20 cellular contexts compared by ENCODE assay signal in the genomic region with DNA sequence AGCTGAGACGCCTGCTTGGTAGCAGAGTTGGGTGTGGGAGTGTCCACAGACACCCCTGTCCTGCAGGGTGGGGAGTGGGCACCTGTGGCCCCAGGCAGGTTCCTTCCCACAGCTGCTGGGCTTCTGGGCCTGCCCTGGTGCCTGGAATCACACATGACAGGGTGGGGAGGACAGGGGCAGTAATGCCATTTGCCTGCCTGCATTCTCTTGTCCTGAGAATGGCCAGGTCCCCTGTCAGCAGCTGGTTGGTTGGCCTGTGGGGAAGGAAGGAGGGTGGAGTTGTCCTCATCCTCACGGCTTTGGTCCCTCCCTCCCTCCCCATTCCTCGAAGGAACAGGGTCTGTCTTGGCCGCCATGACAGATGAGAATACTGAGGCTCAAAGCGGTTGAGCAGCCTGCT.
"Had no signal": no experiment of that assay in that cellular context is flagged by ENCODE, and none has a peak within 500 bp of the region (broad histone marks: within the 10 kb centered on the region; RNA-seq: fewer than 3 reads in every experiment).

No MANE protein-coding gene starts in this region.

- H2AFZ ChIP-seq: hepatocyte had no signal

- DNase-seq: activated CD4-positive, alpha-beta T cell treated with anti-CD3 and anti-CD28 coated beads for 36 hours; activated CD4-positive, alpha-beta T cell treated with anti-CD3 and anti-CD28 coated beads, Interleukin-2, amount 50 U/mL, for 4 hours; activated CD4-positive, CD25-positive, alpha-beta regulatory T cell; activated CD8-positive, alpha-beta memory T cell treated with anti-CD3 and anti-CD28 coated beads, Interleukin-2, amount 50 U/mL, for 48 hours; activated naive CD8-positive, alpha-beta T cell treated with anti-CD3 and anti-CD28 coated beads, Interleukin-2, amount 50 U/mL, for 24 hours; amygdala; caudate nucleus; cortex of kidney; effector memory CD8-positive, alpha-beta T cell; left cardiac atrium; mammary epithelial cell; midbrain; naive thymus-derived CD4-positive, alpha-beta T cell; occipital lobe; stimulated activated naive CD4-positive, alpha-beta T cell treated with Interleukin-2 at 50 U/mL for 16 hours; upper lobe of right lung had no signal

- H3K4me3 ChIP-seq: gastroesophageal sphincter, hepatocyte, right atrium auricular region, thoracic aorta, upper lobe of right lung had no signal

- H3K4me1 ChIP-seq: upper lobe of right lung had no signal

- H3K27ac ChIP-seq: gastroesophageal sphincter, hepatocyte, right atrium auricular region, thoracic aorta, upper lobe of right lung had no signal

- H3K4me2 ChIP-seq: hepatocyte had no signal

- H3K9me3 ChIP-seq: gastroesophageal sphincter, right atrium auricular region, thoracic aorta, upper lobe of right lung had no signal

- ATAC-seq: activated CD4-positive, alpha-beta T cell treated with anti-CD3 and anti-CD28 coated beads for 36 hours; activated naive CD8-positive, alpha-beta T cell treated with anti-CD3 and anti-CD28 coated beads, Interleukin-2, amount 50 U/mL, for 24 hours; effector memory CD8-positive, alpha-beta T cell; gastroesophageal sphincter; left cardiac atrium; naive thymus-derived CD4-positive, alpha-beta T cell had no signal

- H3K27me3 ChIP-seq: gastroesophageal sphincter, hepatocyte, right atrium auricular region, upper lobe of right lung had no signal
